13 cellular contexts compared by ENCODE assay signal in genomic region chr17:68034452-68034776, GRCh38. TPM values are rescaled to one million over a fixed set of nuclear protein-coding genes. Genes with fewer than 3 reads are reported as not detected.
DNase-seq lines count a peak whose midpoint lies in the region; ATAC-seq and TF ChIP-seq lines count a peak whose summit lies in the region.
"Had no signal": no experiment of that assay in that cellular context is flagged by ENCODE, and none has a peak within 500 bp of the region (broad histone marks: within the 10 kb centered on the region; RNA-seq: fewer than 3 reads in every experiment).

No MANE protein-coding gene starts in this region.

- no peak overlapping the region for H3K27ac Mint-ChIP-seq in activated T-cell treated with anti-CD3 and anti-CD28 coated beads, Interleukin-2, amount 50 U/mL, for 24 hours
- H3K27ac Mint-ChIP-seq in activated naive CD4-positive, alpha-beta T cell treated with anti-CD3 and anti-CD28 coated beads, Interleukin-2, amount 10 ng/mL, durations not matched to agents 7 days and 5 days, result no peak overlapping the region
- H3K27ac Mint-ChIP-seq: T-helper 1 cell treated with Interleukin-12 subunit alpha and Interleukin-12 subunit beta and Interleukin-4 antibody, amounts not matched to agents 30 μg/mL and 1 μg/mL, for 36 hours had no signal

- H3K9me3 Mint-ChIP-seq in activated T-cell treated with anti-CD3 and anti-CD28 coated beads, Interleukin-2, amount 50 U/mL, for 24 hours, result no peaks in the 10 kb centered on the region
- H3K9me3 Mint-ChIP-seq in activated naive CD4-positive, alpha-beta T cell treated with anti-CD3 and anti-CD28 coated beads, Interleukin-2, amount 10 ng/mL, durations not matched to agents 7 days and 5 days, result no peaks in the 10 kb centered on the region
- H3K9me3 Mint-ChIP-seq: T-helper 1 cell treated with Interleukin-12 subunit alpha and Interleukin-12 subunit beta and Interleukin-4 antibody, amounts not matched to agents 30 μg/mL and 1 μg/mL, for 36 hours had no signal

- no peaks in the 10 kb centered on the region for H3K36me3 ChIP-seq in hepatocyte (replicated peaks; ENCODE audit: insufficient read depth, low read depth)
- peaks cover 15% of the 10 kb centered on the region for H3K36me3 ChIP-seq in skeletal muscle satellite cell (ENCODE audit: insufficient read depth, low read length)
- H3K36me3 ChIP-seq in tibial artery, result peaks cover 0 to 18% (median 4%) of the 10 kb centered on the region in 3 donors

- peak overlapping the region; percentile 45 for H2AFZ ChIP-seq in hepatocyte

- peak overlapping the region; percentile 15 for H3K4me3 Mint-ChIP-seq in activated T-cell treated with anti-CD3 and anti-CD28 coated beads, Interleukin-2, amount 50 U/mL, for 24 hours
- no peak overlapping the region for H3K4me3 Mint-ChIP-seq in activated naive CD4-positive, alpha-beta T cell treated with anti-CD3 and anti-CD28 coated beads, Interleukin-2, amount 10 ng/mL, durations not matched to agents 7 days and 5 days
- H3K4me3 Mint-ChIP-seq: T-helper 1 cell treated with Interleukin-12 subunit alpha and Interleukin-12 subunit beta and Interleukin-4 antibody, amounts not matched to agents 30 μg/mL and 1 μg/mL, for 36 hours had no signal

- H3K9me2 ChIP-seq in hepatocyte (replicated peaks; ENCODE audit: insufficient read depth), result no peaks in the 10 kb centered on the region

- H4K20me1 ChIP-seq in hepatocyte (ENCODE audit: insufficient read depth, poor library complexity, severe bottlenecking), result no peaks in the 10 kb centered on the region

- H3K4me1 ChIP-seq in hepatocyte (ENCODE audit: insufficient read depth) (peaks cover 8% of the 10 kb centered on the region), skeletal muscle satellite cell (ENCODE audit: control insufficient read depth, insufficient read depth, low read length) (peaks cover 19% of the 10 kb centered on the region), tibial artery (peaks cover 0 to 16% (median 8%) of the 10 kb centered on the region in 4 donors)

- no peak for DNase-seq in activated T-cell treated with anti-CD3 and anti-CD28 coated beads, Interleukin-2, amount 50 U/mL, for 24 hours
- no peak for DNase-seq in activated T-cell treated with anti-CD3 and anti-CD28 coated beads, Interleukin-2, amount 50 U/mL, for 48 hours
- DNase-seq in OCI-M1 (lab: John Stamatoyannopoulos, UW) (peak; percentile 18), hepatocyte (ENCODE audit: low spot score) (no peak), tibial artery (no peak)
- DNase-seq in activated naive CD4-positive, alpha-beta T cell treated with anti-CD3 and anti-CD28 coated beads, Interleukin-2, amount 10 ng/mL, durations not matched to agents 7 days and 5 days, result no peak
- DNase-seq: activated naive CD4-positive, alpha-beta T cell; NCI-H774; upper lobe of right lung had no signal

- CTCF ChIA-PET in activated naive CD4-positive, alpha-beta T cell treated with anti-CD3 and anti-CD28 coated beads, Interleukin-2, amount 10 ng/mL, durations not matched to agents 7 days and 5 days (lab: Charles Lee), result no interaction called here

- H3K27ac ChIP-seq in hepatocyte, result no peak overlapping the region
- no peak overlapping the region for H3K27ac ChIP-seq in tibial artery
- H3K27ac ChIP-seq: upper lobe of right lung had no signal

- no peak for ATAC-seq in HG03280 (IDR thresholded peaks at IDR 0.05; ENCODE audit: unreplicated experiment)

- H3K4me2 ChIP-seq in hepatocyte (peak overlapping the region; percentile 75), skeletal muscle satellite cell (ENCODE audit: low read length) (peak overlapping the region; percentile 72)

- TF ChIP-seq CTCF in hepatocyte (IDR thresholded peaks at IDR 0.05; ENCODE audit: poor library complexity) (no peak), tibial artery (IDR thresholded peaks at IDR 0.05) (no peak)

- intact Hi-C loops in tibial artery (cut with DNase I; ENCODE audit: low total_unique reads), result no loop called here

- no peaks in the 10 kb centered on the region for H3K27me3 Mint-ChIP-seq in activated T-cell treated with anti-CD3 and anti-CD28 coated beads, Interleukin-2, amount 50 U/mL, for 24 hours
- peaks cover 7% of the 10 kb centered on the region for H3K27me3 Mint-ChIP-seq in activated naive CD4-positive, alpha-beta T cell treated with anti-CD3 and anti-CD28 coated beads, Interleukin-2, amount 10 ng/mL, durations not matched to agents 7 days and 5 days

- H3K36me3 Mint-ChIP-seq in activated T-cell treated with anti-CD3 and anti-CD28 coated beads, Interleukin-2, amount 50 U/mL, for 24 hours (ENCODE audit: low read depth), result peaks cover 40% of the 10 kb centered on the region
- H3K36me3 Mint-ChIP-seq in activated naive CD4-positive, alpha-beta T cell treated with anti-CD3 and anti-CD28 coated beads, Interleukin-2, amount 10 ng/mL, durations not matched to agents 7 days and 5 days, result peaks cover 25% of the 10 kb centered on the region

- H3K79me2 ChIP-seq in hepatocyte, result peaks cover 34% of the 10 kb centered on the region

- H3K4me3 ChIP-seq in hepatocyte, result peak overlapping the region; percentile 8
- H3K4me3 ChIP-seq in skeletal muscle satellite cell (ENCODE audit: low read length), result no peak overlapping the region
- H3K4me3 ChIP-seq in tibial artery, result no peak overlapping the region

- H3K9ac ChIP-seq in skeletal muscle satellite cell (ENCODE audit: low read depth, low read length), result no peak overlapping the region

- H3K27me3 ChIP-seq in hepatocyte, result no peaks in the 10 kb centered on the region
- H3K27me3 ChIP-seq in skeletal muscle satellite cell (ENCODE audit: control insufficient read depth, insufficient read depth, low read length), result no peaks in the 10 kb centered on the region
- H3K27me3 ChIP-seq in tibial artery, result no peaks in the 10 kb centered on the region
- H3K27me3 ChIP-seq: esophagus muscularis mucosa, upper lobe of right lung had no signal

- H3K9me3 ChIP-seq in hepatocyte (ENCODE audit: low read depth) (no peaks in the 10 kb centered on the region), skeletal muscle satellite cell (replicated peaks; ENCODE audit: low read length) (no peaks in the 10 kb centered on the region), tibial artery (no peaks in the 10 kb centered on the region)
- H3K9me3 ChIP-seq: esophagus muscularis mucosa, upper lobe of right lung had no signal

- 67% methylated on average over 1 of the region's 1 CpG for WGBS in hepatocyte (ENCODE audit: low lambda C conversion rate, missing lambda C conversion rate)

- peaks cover 20% of the 10 kb centered on the region for H3K4me1 Mint-ChIP-seq in activated T-cell treated with anti-CD3 and anti-CD28 coated beads, Interleukin-2, amount 50 U/mL, for 24 hours (ENCODE audit: low read depth)
- peaks cover 27% of the 10 kb centered on the region for H3K4me1 Mint-ChIP-seq in activated naive CD4-positive, alpha-beta T cell treated with anti-CD3 and anti-CD28 coated beads, Interleukin-2, amount 10 ng/mL, durations not matched to agents 7 days and 5 days

RNA-seq across cellular contexts. Expression of gene KPNA2, which starts 1.1 kb away (rescaled TPM):
- total RNA-seq in hepatocyte, result 62.6 and 72.1 TPM in 2 replicates
- 99.5 and 109 TPM in 2 replicates for polyA plus RNA-seq in hepatocyte
- total RNA-seq in skeletal muscle satellite cell (2012; rRNA removed), result 111 and 169 TPM in 2 replicates

RNA-seq across cellular contexts. Expression of gene C17orf58, which starts 38.1 kb away (rescaled TPM):
- 14.9 and 16.1 TPM in 2 replicates for total RNA-seq in hepatocyte
- 12.1 and 18.9 TPM in 2 replicates for polyA plus RNA-seq in hepatocyte
- 12.2 and 14.9 TPM in 2 replicates for total RNA-seq in skeletal muscle satellite cell (2012; rRNA removed)
